Comparison of ENCODE assay signal across 17 cellular contexts in the genomic region with DNA sequence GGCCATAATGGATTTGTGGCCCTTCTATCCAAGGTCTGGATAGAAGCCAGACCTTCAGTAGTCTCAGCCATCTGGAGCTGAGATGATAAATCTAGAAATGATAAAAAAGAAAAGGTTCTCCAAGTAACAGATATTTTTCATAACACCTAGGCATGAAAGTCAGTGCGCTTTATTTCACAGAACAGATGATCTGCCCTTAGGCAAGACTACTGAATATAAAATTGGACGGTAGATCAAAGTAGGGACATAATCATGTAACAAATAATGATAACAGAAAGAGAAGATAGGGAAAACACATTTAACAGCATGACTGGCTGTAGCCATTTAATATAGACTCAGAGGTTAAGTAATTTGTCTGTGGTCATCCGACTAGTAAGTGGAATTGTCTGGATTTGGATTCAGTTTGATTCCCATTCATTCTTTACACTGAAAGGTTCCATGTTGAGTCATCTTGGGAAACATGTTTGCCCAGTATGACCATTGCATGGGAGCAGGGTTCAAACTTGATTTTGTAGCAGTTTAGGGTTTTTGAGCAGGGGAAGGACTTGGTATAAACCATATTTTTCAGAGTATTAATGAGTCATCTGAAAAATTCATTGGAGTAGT.
"Had no signal": no experiment of that assay in that cellular context is flagged by ENCODE, and none has a peak within 500 bp of the region (broad histone marks: within the 10 kb centered on the region; RNA-seq: fewer than 3 reads in every experiment).

No MANE protein-coding gene starts in this region.

- H3K4me3 Mint-ChIP-seq: activated naive CD8-positive, alpha-beta T cell; activated T-helper 1 cell treated with anti-CD3 and anti-CD28 coated beads, Interleukin-12 subunit alpha, Interleukin-12 subunit beta, Interleukin-2, Interleukin-4 antibody, amounts not matched to agents 30 ng/mL and 10 ng/mL and 1 ng/mL, durations not matched to agents 14 hours and 24 hours and 36 hours; mesothelial cell of epicardium; nephron had no signal

- H3K27me3 Mint-ChIP-seq: activated naive CD8-positive, alpha-beta T cell had no signal

- DNase-seq: activated CD4-positive, alpha-beta T cell treated with anti-CD3 and anti-CD28 coated beads for 1 hour; activated CD4-positive, alpha-beta T cell treated with anti-CD3 and anti-CD28 coated beads, Interleukin-2, amount 50 U/mL, for 4 hours; activated gamma-delta T cell treated with Interleukin-2 at 50 U/mL for 16 hours; central memory CD4-positive, alpha-beta T cell; cortex of kidney; erythroblast; head of caudate nucleus; nucleus accumbens; posterior cingulate gyrus; stimulated activated CD4-positive, alpha-beta T cell treated with anti-CD3 and anti-CD28 coated beads, Interleukin-2, amount 100 ng/mL, for 24 hours; stimulated activated naive CD4-positive, alpha-beta T cell treated with Interleukin-2 at 50 U/mL for 16 hours; thyroid gland; WERI-Rb-1 had no signal

- H3K27ac Mint-ChIP-seq: activated naive CD8-positive, alpha-beta T cell; activated T-helper 1 cell treated with anti-CD3 and anti-CD28 coated beads, Interleukin-12 subunit alpha, Interleukin-12 subunit beta, Interleukin-2, Interleukin-4 antibody, amounts not matched to agents 30 ng/mL and 10 ng/mL and 1 ng/mL, durations not matched to agents 14 hours and 24 hours and 36 hours; mesothelial cell of epicardium; nephron had no signal

- H3K9me3 Mint-ChIP-seq: activated T-helper 1 cell treated with anti-CD3 and anti-CD28 coated beads, Interleukin-12 subunit alpha, Interleukin-12 subunit beta, Interleukin-2, Interleukin-4 antibody, amounts not matched to agents 30 ng/mL and 10 ng/mL and 1 ng/mL, durations not matched to agents 14 hours and 24 hours and 36 hours had no signal
